ENCODE assay signal across 9 cellular contexts in genomic region chr3:135013206-135013605, GRCh38.
"Had no signal": no experiment of that assay in that cellular context is flagged by ENCODE, and none has a peak within 500 bp of the region (broad histone marks: within the 10 kb centered on the region; RNA-seq: fewer than 3 reads in every experiment).

No MANE protein-coding gene starts in this region.

- H3K4me1 ChIP-seq: HAP-1 had no signal

- H3K36me3 ChIP-seq: HAP-1 had no signal

- H3K9ac ChIP-seq: GM23248 had no signal

- ATAC-seq: HCT116, HepG2, K562 had no signal

- H3K4me3 ChIP-seq: GM23248, HAP-1, K562 had no signal

- FAIRE-seq: H54, HepG2, K562 had no signal

- H3K27ac ChIP-seq: GM23248, HL-60 had no signal

- H2AFZ ChIP-seq: GM23248 had no signal

- DNase-seq: GM23248, GOT3, HFFc6 had no signal

- H3K9me3 ChIP-seq: HAP-1 had no signal
